31 cellular contexts compared by ENCODE assay signal in the genomic region with DNA sequence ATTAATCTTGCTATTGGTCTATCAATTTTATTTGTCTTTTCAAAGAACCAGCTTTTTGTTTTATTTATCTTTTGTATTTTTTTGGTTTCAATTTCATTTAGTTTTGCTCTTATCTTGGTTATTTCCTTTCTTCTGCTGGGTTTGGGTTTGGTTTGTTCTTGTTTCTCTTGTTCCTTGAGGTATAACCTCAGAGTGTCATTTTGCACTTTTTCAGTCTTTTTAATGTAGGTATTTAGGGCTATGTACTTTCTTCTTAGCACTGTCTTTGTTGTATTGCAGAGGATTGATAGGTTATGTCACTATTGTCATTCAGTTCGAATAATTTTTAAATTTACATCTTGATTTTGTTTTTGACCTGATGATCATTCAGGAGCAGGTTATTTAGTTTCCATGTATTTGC.
DNase-seq lines count a peak whose midpoint lies in the region; ATAC-seq and TF ChIP-seq lines count a peak whose summit lies in the region.
"Had no signal": no experiment of that assay in that cellular context is flagged by ENCODE, and none has a peak within 500 bp of the region (broad histone marks: within the 10 kb centered on the region; RNA-seq: fewer than 3 reads in every experiment).

No MANE protein-coding gene starts in this region.

- DNase-seq in stimulated activated naive CD8-positive, alpha-beta T cell treated with anti-CD3 and anti-CD28 coated beads, Interleukin-15, Interleukin-2, amounts not matched to agents 100 U/mL and 50 U/mL, for 24 hours: no peak
- no peak for DNase-seq in activated CD4-positive, alpha-beta memory T cell treated with anti-CD3 and anti-CD28 coated beads, Interleukin-2, amount 10 ng/mL, durations not matched to agents 7 days and 5 days
- DNase-seq in central memory CD8-positive, alpha-beta T cell (ENCODE audit: low spot score in 2 of 2): no peak
- DNase-seq in stimulated activated naive CD8-positive, alpha-beta T cell treated with anti-CD3 and anti-CD28 coated beads, Interleukin-15, amount 100 ng/mL, for 72 hours: no peak
- no peak for DNase-seq in chondrocyte (ENCODE audit: low spot score)
- DNase-seq in cerebellar nuclear complex (lab: John Stamatoyannopoulos, UW): no peak
- no peak for DNase-seq in NCI-H1092 (lab: John Stamatoyannopoulos, UW)
- DNase-seq: activated CD4-positive, alpha-beta T cell treated with anti-CD3 and anti-CD28 coated beads for 48 hours; activated CD8-positive, alpha-beta memory T cell treated with anti-CD3 and anti-CD28 coated beads, Interleukin-2, amount 50 U/mL, for 48 hours; activated gamma-delta T cell treated with Interleukin-2 at 50 U/mL for 16 hours; anterior cingulate cortex; Caco-2; DMS53; effector CD8-positive, alpha-beta T cell; H9; mammary epithelial cell; MG63; mucosa of descending colon; NCI-H1417; NCI-H2081 treated with DMSO at 0.1 percent for 48 hours; NCI-H226; NCI-H69; pancreas; retina; Right ventricle myocardium superior; stimulated activated naive B cell treated with anti-CD40 and anti-IgM and Interleukin-4, amounts not matched to agents 10 μg/mL and 1 μg/mL and 100 μg/mL, for 72 hours; T-helper 9 cell; upper lobe of right lung; WERI-Rb-1 had no signal

- no peak for ATAC-seq in stimulated activated naive CD8-positive, alpha-beta T cell treated with anti-CD3 and anti-CD28 coated beads, Interleukin-15, Interleukin-2, amounts not matched to agents 100 U/mL and 50 U/mL, for 24 hours
- no peak for ATAC-seq in central memory CD8-positive, alpha-beta T cell (replicated peaks; ENCODE audit: extremely low read depth, poor library complexity, severe bottlenecking)
- ATAC-seq in stimulated activated naive CD8-positive, alpha-beta T cell treated with anti-CD3 and anti-CD28 coated beads, Interleukin-15, amount 100 ng/mL, for 72 hours: peak; percentile 87
- ATAC-seq: mucosa of descending colon; Panc1; pancreas; stimulated activated naive B cell treated with anti-CD40 and anti-IgM and Interleukin-4, amounts not matched to agents 10 μg/mL and 1 μg/mL and 100 μg/mL, for 72 hours; upper lobe of right lung had no signal

- peaks cover 14% of the 10 kb centered on the region for H3K9me3 Mint-ChIP-seq in stimulated activated naive CD8-positive, alpha-beta T cell treated with anti-CD3 and anti-CD28 coated beads, Interleukin-15, Interleukin-2, amounts not matched to agents 100 ng/mL and 50 ng/mL, for 24 hours
- peaks cover 23% of the 10 kb centered on the region for H3K9me3 Mint-ChIP-seq in activated CD4-positive, alpha-beta memory T cell treated with anti-CD3 and anti-CD28 coated beads, Interleukin-2, amount 10 ng/mL, durations not matched to agents 7 days and 5 days
- no peaks in the 10 kb centered on the region for H3K9me3 Mint-ChIP-seq in central memory CD8-positive, alpha-beta T cell
- H3K9me3 Mint-ChIP-seq in stimulated activated naive CD8-positive, alpha-beta T cell treated with anti-CD3 and anti-CD28 coated beads, Interleukin-15, amount 100 ng/mL, for 72 hours: peaks cover 11 to 30% of the 10 kb centered on the region in 2 donors
- H3K9me3 Mint-ChIP-seq in chondrocyte (ENCODE audit: low read depth): no peaks in the 10 kb centered on the region
- H3K9me3 Mint-ChIP-seq: stimulated activated naive B cell treated with anti-CD40 and anti-IgM and Interleukin-4, amounts not matched to agents 10 μg/mL and 1 μg/mL and 100 μg/mL, for 72 hours had no signal

- no peaks in the 10 kb centered on the region for H3K36me3 Mint-ChIP-seq in stimulated activated naive CD8-positive, alpha-beta T cell treated with anti-CD3 and anti-CD28 coated beads, Interleukin-15, Interleukin-2, amounts not matched to agents 100 ng/mL and 50 ng/mL, for 24 hours (ENCODE audit: low read depth)
- peaks cover 53% of the 10 kb centered on the region for H3K36me3 Mint-ChIP-seq in activated CD4-positive, alpha-beta memory T cell treated with anti-CD3 and anti-CD28 coated beads, Interleukin-2, amount 10 ng/mL, durations not matched to agents 7 days and 5 days (ENCODE audit: low read depth)
- H3K36me3 Mint-ChIP-seq in central memory CD8-positive, alpha-beta T cell (ENCODE audit: insufficient read depth): no peaks in the 10 kb centered on the region
- H3K36me3 Mint-ChIP-seq in chondrocyte (ENCODE audit: low read depth): no peaks in the 10 kb centered on the region
- H3K36me3 Mint-ChIP-seq: stimulated activated naive B cell treated with anti-CD40 and anti-IgM and Interleukin-4, amounts not matched to agents 10 μg/mL and 1 μg/mL and 100 μg/mL, for 72 hours had no signal

- no peaks in the 10 kb centered on the region for H3K27me3 Mint-ChIP-seq in stimulated activated naive CD8-positive, alpha-beta T cell treated with anti-CD3 and anti-CD28 coated beads, Interleukin-15, Interleukin-2, amounts not matched to agents 100 ng/mL and 50 ng/mL, for 24 hours
- H3K27me3 Mint-ChIP-seq in activated CD4-positive, alpha-beta memory T cell treated with anti-CD3 and anti-CD28 coated beads, Interleukin-2, amount 10 ng/mL, durations not matched to agents 7 days and 5 days: peaks cover 5% of the 10 kb centered on the region
- no peaks in the 10 kb centered on the region for H3K27me3 Mint-ChIP-seq in central memory CD8-positive, alpha-beta T cell
- no peaks in the 10 kb centered on the region for H3K27me3 Mint-ChIP-seq in stimulated activated naive CD8-positive, alpha-beta T cell treated with anti-CD3 and anti-CD28 coated beads, Interleukin-15, amount 100 ng/mL, for 72 hours
- peaks cover 12% of the 10 kb centered on the region for H3K27me3 Mint-ChIP-seq in chondrocyte (ENCODE audit: low read depth)

- no peak for TF ChIP-seq CTCF in chondrocyte (IDR thresholded peaks at IDR 0.05)

- H3K4me1 Mint-ChIP-seq in stimulated activated naive CD8-positive, alpha-beta T cell treated with anti-CD3 and anti-CD28 coated beads, Interleukin-15, Interleukin-2, amounts not matched to agents 100 ng/mL and 50 ng/mL, for 24 hours (ENCODE audit: low read depth): peaks cover 45% of the 10 kb centered on the region
- peaks cover 71% of the 10 kb centered on the region for H3K4me1 Mint-ChIP-seq in activated CD4-positive, alpha-beta memory T cell treated with anti-CD3 and anti-CD28 coated beads, Interleukin-2, amount 10 ng/mL, durations not matched to agents 7 days and 5 days
- peaks cover 50% of the 10 kb centered on the region for H3K4me1 Mint-ChIP-seq in central memory CD8-positive, alpha-beta T cell
- H3K4me1 Mint-ChIP-seq in stimulated activated naive CD8-positive, alpha-beta T cell treated with anti-CD3 and anti-CD28 coated beads, Interleukin-15, amount 100 ng/mL, for 72 hours: peaks cover 71% of the 10 kb centered on the region
- H3K4me1 Mint-ChIP-seq in chondrocyte (ENCODE audit: low read depth): no peaks in the 10 kb centered on the region
- H3K4me1 Mint-ChIP-seq: stimulated activated naive B cell treated with anti-CD40 and anti-IgM and Interleukin-4, amounts not matched to agents 10 μg/mL and 1 μg/mL and 100 μg/mL, for 72 hours had no signal

- CTCF ChIA-PET in activated CD4-positive, alpha-beta memory T cell treated with anti-CD3 and anti-CD28 coated beads, Interleukin-2, amount 10 ng/mL, durations not matched to agents 7 days and 5 days (lab: Charles Lee): interaction anchor here (0.7 to 1.1 kb wide), 5 partner anchors 8 to 915 kb away, joined by 3 to 4 read pairs (median 3); no protein-coding TSS in a partner anchor

- H3K27ac Mint-ChIP-seq in stimulated activated naive CD8-positive, alpha-beta T cell treated with anti-CD3 and anti-CD28 coated beads, Interleukin-15, Interleukin-2, amounts not matched to agents 100 ng/mL and 50 ng/mL, for 24 hours: peak overlapping the region; percentile 20
- peak overlapping the region; percentile 84 for H3K27ac Mint-ChIP-seq in activated CD4-positive, alpha-beta memory T cell treated with anti-CD3 and anti-CD28 coated beads, Interleukin-2, amount 10 ng/mL, durations not matched to agents 7 days and 5 days
- peak overlapping the region; percentile 76 for H3K27ac Mint-ChIP-seq in central memory CD8-positive, alpha-beta T cell (ENCODE audit: low read depth)
- H3K27ac Mint-ChIP-seq in stimulated activated naive CD8-positive, alpha-beta T cell treated with anti-CD3 and anti-CD28 coated beads, Interleukin-15, amount 100 ng/mL, for 72 hours: no peak overlapping the region
- H3K27ac Mint-ChIP-seq in chondrocyte (ENCODE audit: unreplicated experiment): no peak overlapping the region
- H3K27ac Mint-ChIP-seq: H9; stimulated activated naive B cell treated with anti-CD40 and anti-IgM and Interleukin-4, amounts not matched to agents 10 μg/mL and 1 μg/mL and 100 μg/mL, for 72 hours had no signal

- POLR2A ChIA-PET in activated CD4-positive, alpha-beta memory T cell treated with anti-CD3 and anti-CD28 coated beads, Interleukin-2, amount 10 ng/mL, durations not matched to agents 7 days and 5 days (lab: Charles Lee): interaction anchor here (0.7 to 1.0 kb wide), 2 partner anchors 11 to 307 kb away, joined by 3 read pairs; no protein-coding TSS in a partner anchor

- peak overlapping the region; percentile 5 for H3K4me3 Mint-ChIP-seq in stimulated activated naive CD8-positive, alpha-beta T cell treated with anti-CD3 and anti-CD28 coated beads, Interleukin-15, Interleukin-2, amounts not matched to agents 100 ng/mL and 50 ng/mL, for 24 hours
- H3K4me3 Mint-ChIP-seq in activated CD4-positive, alpha-beta memory T cell treated with anti-CD3 and anti-CD28 coated beads, Interleukin-2, amount 10 ng/mL, durations not matched to agents 7 days and 5 days: peak overlapping the region; percentile 31
- H3K4me3 Mint-ChIP-seq in central memory CD8-positive, alpha-beta T cell: peak overlapping the region; percentile 50
- peak overlapping the region; percentile 1 to 4 for H3K4me3 Mint-ChIP-seq in stimulated activated naive CD8-positive, alpha-beta T cell treated with anti-CD3 and anti-CD28 coated beads, Interleukin-15, amount 100 ng/mL, for 72 hours
- no peak overlapping the region for H3K4me3 Mint-ChIP-seq in chondrocyte (ENCODE audit: unreplicated experiment)
- H3K4me3 Mint-ChIP-seq: H9; stimulated activated naive B cell treated with anti-CD40 and anti-IgM and Interleukin-4, amounts not matched to agents 10 μg/mL and 1 μg/mL and 100 μg/mL, for 72 hours had no signal

Comparison
In these comparisons a context has a peak if more than half of its experiments do, and no peak if none do; other contexts are left out.
1. H3K27ac Mint-ChIP-seq: peak in stimulated activated naive CD8-positive, alpha-beta T cell treated with anti-CD3 and anti-CD28 coated beads, Interleukin-15, Interleukin-2, amounts not matched to agents 100 ng/mL and 50 ng/mL, for 24 hours (single experiment), activated CD4-positive, alpha-beta memory T cell treated with anti-CD3 and anti-CD28 coated beads, Interleukin-2, amount 10 ng/mL, durations not matched to agents 7 days and 5 days (single experiment) and central memory CD8-positive, alpha-beta T cell (single experiment); none in stimulated activated naive CD8-positive, alpha-beta T cell treated with anti-CD3 and anti-CD28 coated beads, Interleukin-15, amount 100 ng/mL, for 72 hours (0 of 2) and chondrocyte (single experiment).